1 cellular context compared by ENCODE assay signal in genomic region chr14:61694830-61695694, GRCh38.
TF ChIP-seq lines count a peak whose summit lies in the region.

HIF1A (plus strand) TSS chr14:61695513; CDS start chr14:61695805, 292 bp downstream.

TF ChIP-seq in GM12878, 131 proteins besides CTCF, POLR2A, EP300 and RAD21 (continued from another document and continues in another):
- TF ChIP-seq E4F1 (IDR thresholded peaks at IDR 0.05; ENCODE audit: borderline replicate concordance, partially characterized antibody) (no peak), SPI1 (IDR thresholded peaks at IDR 0.05; ENCODE audit: borderline replicate concordance, insufficient read depth, low read depth, low read length) (no peak), NRF1 (conservative IDR thresholded peaks at IDR 0.05; ENCODE audit: low read depth, low read length) (no peak), EED (IDR thresholded peaks at IDR 0.05; ENCODE audit: low read depth) (0 out of 2 replicates have a peak, but pooled peaks have one; percentile 15), RELA (IDR thresholded peaks at IDR 0.05; ENCODE audit: borderline replicate concordance, partially characterized antibody) (peak; percentile 62), SUZ12 (IDR thresholded peaks at IDR 0.05; ENCODE audit: unreplicated experiment) (no peak), CEBPZ (IDR thresholded peaks at IDR 0.05; ENCODE audit: low read depth, low read length) (no peak), ZSCAN29 (IDR thresholded peaks at IDR 0.05) (no peak; the same call in 1 of the 2 replicates), TAF1 (IDR thresholded peaks at IDR 0.05; ENCODE audit: borderline replicate concordance, low read depth, low read length) (peak; percentile 95), CBX5 (IDR thresholded peaks at IDR 0.05; ENCODE audit: low read depth) (no peak), FOS (IDR thresholded peaks at IDR 0.05; ENCODE audit: borderline replicate concordance, extremely low read depth, insufficient read length) (no peak), NBN (IDR thresholded peaks at IDR 0.05) (no peak; the same call in none of the 2 replicates), SMAD1 (IDR thresholded peaks at IDR 0.05; ENCODE audit: low read depth, partially characterized antibody) (no peak), SREBF2 (IDR thresholded peaks at IDR 0.05; ENCODE audit: low read length) (no peak), CHD1 (IDR thresholded peaks at IDR 0.05; ENCODE audit: low read depth, low read length) (no peak), USF1 (IDR thresholded peaks at IDR 0.05; ENCODE audit: borderline replicate concordance, extremely low read length, insufficient read depth, low read depth, low read length) (peak; percentile 93), ZZZ3 (IDR thresholded peaks at IDR 0.05; ENCODE audit: control insufficient read depth, insufficient read length, low read depth) (no peak), GABPA (IDR thresholded peaks at IDR 0.05; ENCODE audit: low read depth) (no peak), KDM1A (IDR thresholded peaks at IDR 0.05; ENCODE audit: borderline replicate concordance) (no peak), CREM (IDR thresholded peaks at IDR 0.05; ENCODE audit: low read depth) (peak; percentile 52; the same call in 1 of the 2 replicates), ZBTB33 (IDR thresholded peaks at IDR 0.05) (no peak), CEBPB (IDR thresholded peaks at IDR 0.05; ENCODE audit: borderline replicate concordance in 1 of 2, low read depth in 2 of 2, low read length in 2 of 2) (no peak), RCOR1 (conservative IDR thresholded peaks at IDR 0.05; ENCODE audit: low read depth, low read length) (no peak), ZNF24 (IDR thresholded peaks at IDR 0.05) (no peak), ZBTB40 (IDR thresholded peaks at IDR 0.05; ENCODE audit: borderline replicate concordance) (0 out of 2 replicates have a peak, but pooled peaks have one; percentile 16), BCL3 (IDR thresholded peaks at IDR 0.05; ENCODE audit: borderline replicate concordance, insufficient read depth, low read depth, low read length, poor library complexity, severe bottlenecking) (no peak), IRF3 (IDR thresholded peaks at IDR 0.05) (peak; percentile 56; the same call in 1 of the 2 replicates), ASH2L (IDR thresholded peaks at IDR 0.05; ENCODE audit: borderline replicate concordance, low read depth) (no peak), BMI1 (IDR thresholded peaks at IDR 0.05; ENCODE audit: borderline replicate concordance) (no peak), YY1 (IDR thresholded peaks at IDR 0.05; ENCODE audit: low read depth, low read length) (no peak), RBBP5 (conservative IDR thresholded peaks at IDR 0.05) (0 out of 2 replicates have a peak, but pooled peaks have one; percentile 37), BCL11A (IDR thresholded peaks at IDR 0.05; ENCODE audit: low read depth, low read length) (0 out of 2 replicates have a peak, but pooled peaks have one; percentile 5), MYB (IDR thresholded peaks at IDR 0.05; ENCODE audit: borderline replicate concordance, low read depth, low read length) (no peak), SUPT20H (IDR thresholded peaks at IDR 0.05; ENCODE audit: borderline replicate concordance, control insufficient read depth, low read depth, low read length) (no peak), JUND (IDR thresholded peaks at IDR 0.05; ENCODE audit: low read depth, low read length) (no peak), NR2C1 (IDR thresholded peaks at IDR 0.05) (no peak; the same call in 1 of the 2 replicates), JUNB (IDR thresholded peaks at IDR 0.05) (no peak), CBFB (IDR thresholded peaks at IDR 0.05; ENCODE audit: low read depth) (no peak; the same call in 1 of the 2 replicates), SRF (IDR thresholded peaks at IDR 0.05; ENCODE audit: low read depth in 2 of 2, low read length in 2 of 2) (0 out of 4 replicates have a peak, but pooled peaks of 1 of the 2 experiments have one; percentile 7), ZNF622 (IDR thresholded peaks at IDR 0.05) (no peak), MYC (IDR thresholded peaks at IDR 0.05; ENCODE audit: insufficient read depth, insufficient read length, insufficient replicate concordance, low read length, severe bottlenecking) (peak; percentile 55), ZNF217 (IDR thresholded peaks at IDR 0.05) (no peak), ZBTB4 (CRISPR knock-in tag; IDR thresholded peaks at IDR 0.05) (no peak)
